ENCODE assay signal across 16 cellular contexts in genomic region chr17:16979237-16979823, GRCh38. TPM values are rescaled to one million over a fixed set of nuclear protein-coding genes. Genes with fewer than 3 reads are reported as not detected.
"Had no signal": no experiment of that assay in that cellular context is flagged by ENCODE, and none has a peak within 500 bp of the region (broad histone marks: within the 10 kb centered on the region; RNA-seq: fewer than 3 reads in every experiment).

No MANE protein-coding gene starts in this region.

RNA-seq across cellular contexts. Expression of gene TNFRSF13B, which starts 7.4 kb away (rescaled TPM):
- total RNA-seq: activated CD8-positive, alpha-beta memory T cell treated with anti-CD3 and anti-CD28 coated beads for 36 hours; activated naive CD4-positive, alpha-beta T cell treated with anti-CD3 and anti-CD28 coated beads for 36 hours; activated T-helper 1 cell treated with anti-CD3 and anti-CD28 coated beads, Interleukin-12 subunit alpha, Interleukin-12 subunit beta, Interleukin-2, Interleukin-4 antibody, amounts not matched to agents 30 ng/mL and 10 ng/mL and 1 ng/mL, durations not matched to agents 14 hours and 24 hours and 36 hours; adrenal gland; aorta; body of pancreas; dermis blood vessel endothelial cell; glomerular endothelial cell; heart right ventricle; kidney epithelial cell; lower leg skin; occipital lobe; pulmonary artery endothelial cell; right atrium auricular region; subcutaneous adipose tissue; thoracic aorta had no signal
- polyA plus RNA-seq: aorta, heart right ventricle had no signal
